ENCODE assay signal across 1 cellular context in the genomic region with DNA sequence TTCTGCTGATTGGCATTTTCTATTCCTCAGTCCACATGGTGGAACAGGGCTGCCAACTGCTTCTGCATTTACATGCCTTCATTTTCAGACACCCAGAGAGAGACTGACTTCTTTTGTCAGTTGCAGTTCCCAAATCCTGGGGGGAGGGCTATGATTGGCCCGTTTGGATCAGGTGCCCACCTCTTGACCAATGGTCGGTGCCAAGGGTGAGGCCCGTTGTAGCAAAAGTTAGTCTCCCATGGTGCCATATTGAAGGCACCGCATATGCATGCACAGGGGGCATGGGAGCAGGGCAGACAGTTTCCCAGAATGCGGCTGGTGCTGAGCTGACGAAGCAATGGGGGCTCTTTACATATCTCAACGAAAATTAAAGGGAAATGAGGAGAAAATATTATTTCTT.
TF ChIP-seq lines count a peak whose summit lies in the region.

No MANE protein-coding gene starts in this region.

TF ChIP-seq in K562, 482 proteins besides CTCF, POLR2A, EP300 and RAD21:
- TF ChIP-seq, protein P1, sequence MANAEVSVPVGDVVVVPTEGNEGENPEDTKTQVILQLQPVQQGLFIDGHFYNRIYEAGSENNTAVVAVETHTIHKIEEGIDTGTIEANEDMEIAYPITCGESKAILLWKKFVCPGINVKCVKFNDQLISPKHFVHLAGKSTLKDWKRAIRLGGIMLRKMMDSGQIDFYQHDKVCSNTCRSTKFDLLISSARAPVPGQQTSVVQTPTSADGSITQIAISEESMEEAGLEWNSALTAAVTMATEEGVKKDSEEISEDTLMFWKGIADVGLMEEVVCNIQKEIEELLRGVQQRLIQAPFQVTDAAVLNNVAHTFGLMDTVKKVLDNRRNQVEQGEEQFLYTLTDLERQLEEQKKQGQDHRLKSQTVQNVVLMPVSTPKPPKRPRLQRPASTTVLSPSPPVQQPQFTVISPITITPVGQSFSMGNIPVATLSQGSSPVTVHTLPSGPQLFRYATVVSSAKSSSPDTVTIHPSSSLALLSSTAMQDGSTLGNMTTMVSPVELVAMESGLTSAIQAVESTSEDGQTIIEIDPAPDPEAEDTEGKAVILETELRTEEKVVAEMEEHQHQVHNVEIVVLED (CRISPR knock-in tag; IDR thresholded peaks at IDR 0.05), result no peak
- TF ChIP-seq ZNF253 (CRISPR knock-in tag; conservative IDR thresholded peaks at IDR 0.05) (no peak), HDAC1 (IDR thresholded peaks at IDR 0.05) (no peak), HMGN3 (IDR thresholded peaks at IDR 0.05; ENCODE audit: borderline replicate concordance, extremely low read depth, insufficient read length, low read depth, low read length) (no peak), USF1 (CRISPR knock-in tag; IDR thresholded peaks at IDR 0.05) (peak; percentile 36; the same call in 1 of the 2 replicates), NCOA2 (IDR thresholded peaks at IDR 0.05; ENCODE audit: partially characterized antibody in 2 of 2) (no peak), NFXL1 (CRISPR knock-in tag; IDR thresholded peaks at IDR 0.05) (no peak), NFYB (IDR thresholded peaks at IDR 0.05; ENCODE audit: extremely low read depth, insufficient read length) (peak; percentile 19)
- TF ChIP-seq, protein P2, sequence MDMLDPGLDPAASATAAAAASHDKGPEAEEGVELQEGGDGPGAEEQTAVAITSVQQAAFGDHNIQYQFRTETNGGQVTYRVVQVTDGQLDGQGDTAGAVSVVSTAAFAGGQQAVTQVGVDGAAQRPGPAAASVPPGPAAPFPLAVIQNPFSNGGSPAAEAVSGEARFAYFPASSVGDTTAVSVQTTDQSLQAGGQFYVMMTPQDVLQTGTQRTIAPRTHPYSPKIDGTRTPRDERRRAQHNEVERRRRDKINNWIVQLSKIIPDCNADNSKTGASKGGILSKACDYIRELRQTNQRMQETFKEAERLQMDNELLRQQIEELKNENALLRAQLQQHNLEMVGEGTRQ (CRISPR knock-in tag; IDR thresholded peaks at IDR 0.05), result peak; percentile 35
